Comparison of ENCODE assay signal across 10 cellular contexts in the genomic region with DNA sequence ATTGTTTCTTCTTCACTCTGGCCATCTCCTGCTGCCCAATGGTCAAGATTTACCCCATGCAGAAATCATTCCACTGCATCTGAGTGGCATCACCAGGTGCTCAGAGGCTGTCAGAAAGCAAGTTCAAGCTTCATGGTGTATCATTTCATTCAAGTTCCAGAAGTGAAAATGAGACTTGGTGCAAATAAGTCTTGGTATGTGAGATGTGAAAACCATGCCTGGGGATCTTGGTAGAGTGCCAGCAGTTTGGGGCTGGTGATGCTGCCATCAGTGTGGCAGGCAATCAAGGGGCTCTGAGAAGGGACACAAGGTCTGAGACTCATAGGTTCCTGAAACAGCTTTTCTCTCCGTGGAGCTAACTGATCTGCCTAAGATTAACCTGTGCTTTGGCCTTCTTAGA. TPM values are rescaled to one million over a fixed set of nuclear protein-coding genes. Genes with fewer than 3 reads are reported as not detected.
DNase-seq lines count a peak whose midpoint lies in the region; ATAC-seq lines count a peak whose summit lies in the region.
"Had no signal": no experiment of that assay in that cellular context is flagged by ENCODE, and none has a peak within 500 bp of the region (broad histone marks: within the 10 kb centered on the region; RNA-seq: fewer than 3 reads in every experiment).

No MANE protein-coding gene starts in this region.

- intact Hi-C loops in activated CD4-positive, alpha-beta T cell treated with anti-CD3 and anti-CD28 coated beads for 36 hours (cut with DNase I, micrococcal nuclease), result loop anchor here (1.0 to 5.0 kb wide), 5 partner anchors 33 to 561 kb away; partner anchors contain the start of gene MAN1A2 (in 1 of the 2)
- intact Hi-C loops in aorta (cut with DNase I), result loop anchor here in 1 of 2 donors (5.0 kb wide), 1 partner anchor 49 kb away; no protein-coding TSS in a partner anchor

- no peaks in the 10 kb centered on the region for H3K36me3 ChIP-seq in aorta (ENCODE audit: control insufficient read depth in 1 of 2, insufficient read depth in 2 of 2, low read length in 1 of 2)

- H3K9me3 ChIP-seq in aorta (ENCODE audit: control insufficient read depth, low read length), result no peaks in the 10 kb centered on the region

- H3K9me3 Mint-ChIP-seq in activated CD4-positive, alpha-beta T cell treated with anti-CD3 and anti-CD28 coated beads for 36 hours (ENCODE audit: low read depth), result no peaks in the 10 kb centered on the region

- no peak overlapping the region for H3K27ac ChIP-seq in aorta (ENCODE audit: low read depth in 1 of 2, low read length in 2 of 2)

- H3K4me3 Mint-ChIP-seq in activated CD4-positive, alpha-beta T cell treated with anti-CD3 and anti-CD28 coated beads for 36 hours, result peak overlapping the region; percentile 85

- peaks cover 40% of the 10 kb centered on the region for H3K36me3 Mint-ChIP-seq in activated CD4-positive, alpha-beta T cell treated with anti-CD3 and anti-CD28 coated beads for 36 hours (ENCODE audit: low read depth)

- H3K4me1 ChIP-seq in aorta (ENCODE audit: control insufficient read depth in 1 of 2, insufficient read depth in 2 of 2, low read length in 2 of 2), result no peaks in the 10 kb centered on the region

- no peaks in the 10 kb centered on the region for H3K27me3 ChIP-seq in aorta (ENCODE audit: control insufficient read depth in 1 of 2, insufficient read depth in 2 of 2, low read length in 1 of 2)

- peak; percentile 84 for ATAC-seq in GM21786 (IDR thresholded peaks at IDR 0.05; ENCODE audit: unreplicated experiment)
- peak; percentile 68 for ATAC-seq in activated CD4-positive, alpha-beta T cell treated with anti-CD3 and anti-CD28 coated beads for 36 hours
- no peak for ATAC-seq in HG02870 (IDR thresholded peaks at IDR 0.05; ENCODE audit: unreplicated experiment)
- no peak for ATAC-seq in HG03196 (IDR thresholded peaks at IDR 0.05; ENCODE audit: unreplicated experiment)
- no peak for ATAC-seq in aorta (ENCODE audit: low FRiP score)

- DNase-seq in activated CD4-positive, alpha-beta T cell treated with anti-CD3 and anti-CD28 coated beads for 36 hours, result peak; percentile 92
- DNase-seq in central memory CD4-positive, alpha-beta T cell, result peak; percentile 51
- peak; percentile 87 for DNase-seq in stimulated activated naive CD4-positive, alpha-beta T cell treated with Interleukin-2 at 50 U/mL for 16 hours (lab: John Stamatoyannopoulos, UW)
- DNase-seq in aorta, result no peak
- DNase-seq: NCI-H524 had no signal

- POLR2A ChIA-PET in activated CD4-positive, alpha-beta T cell treated with anti-CD3 and anti-CD28 coated beads for 36 hours (lab: Charles Lee), result interaction anchor here (0.6 to 5.5 kb wide), 13 partner anchors 9 to 268 kb away, joined by 3 to 72 read pairs (median 6); partner anchors contain the start of genes CD2 and TTF2

- H3K4me1 Mint-ChIP-seq in activated CD4-positive, alpha-beta T cell treated with anti-CD3 and anti-CD28 coated beads for 36 hours, result peaks cover 85% of the 10 kb centered on the region

- H3K27me3 Mint-ChIP-seq in activated CD4-positive, alpha-beta T cell treated with anti-CD3 and anti-CD28 coated beads for 36 hours, result no peaks in the 10 kb centered on the region

- CTCF ChIA-PET in activated CD4-positive, alpha-beta T cell treated with anti-CD3 and anti-CD28 coated beads for 36 hours (lab: Charles Lee), result interaction anchor here (0.7 to 2.5 kb wide), 13 partner anchors 9 to 130 kb away, joined by 3 to 14 read pairs (median 6); partner anchors contain the start of gene CD2

- 62 to 67% methylated on average over 1 of the region's 1 CpG for WGBS in aorta, 2 donors

- no peak overlapping the region for H3K4me3 ChIP-seq in aorta (ENCODE audit: low read length in 2 of 2)

- peak overlapping the region; percentile 94 for H3K27ac Mint-ChIP-seq in activated CD4-positive, alpha-beta T cell treated with anti-CD3 and anti-CD28 coated beads for 36 hours

RNA-seq across cellular contexts. Expression of gene CD2, which starts 52.0 kb away (rescaled TPM):
- total RNA-seq in activated CD4-positive, alpha-beta T cell treated with anti-CD3 and anti-CD28 coated beads for 36 hours, result 100 to 1,000 TPM; 287 to 291 TPM
- 1 to 10 TPM; 4.3 to 5.5 TPM for total RNA-seq in aorta
- polyA plus RNA-seq in aorta, result 10 to 100 TPM in 1 of 2 donors, under 1 TPM in 1; 0.74 to 12.0 TPM
- total RNA-seq: fibroblast of villous mesenchyme, temporal lobe had no signal

Comparison
In these comparisons a context has a peak if more than half of its experiments do, and no peak if none do; other contexts are left out.
1. ATAC-seq: peak in GM21786 (single experiment) and activated CD4-positive, alpha-beta T cell treated with anti-CD3 and anti-CD28 coated beads for 36 hours (single experiment); none in HG02870 (single experiment), HG03196 (single experiment) and aorta (single experiment).
2. DNase-seq: peak in activated CD4-positive, alpha-beta T cell treated with anti-CD3 and anti-CD28 coated beads for 36 hours (single experiment), central memory CD4-positive, alpha-beta T cell (single experiment) and stimulated activated naive CD4-positive, alpha-beta T cell treated with Interleukin-2 at 50 U/mL for 16 hours (single experiment); none in aorta (0 of 2).
3. RNA of gene CD2, which starts 52.0 kb away (total RNA-seq): 287 to 291 TPM in activated CD4-positive, alpha-beta T cell treated with anti-CD3 and anti-CD28 coated beads for 36 hours; 4.3 to 5.5 TPM in aorta; every median in the first group is over 10 times any median in the second.